In the genomic region with DNA sequence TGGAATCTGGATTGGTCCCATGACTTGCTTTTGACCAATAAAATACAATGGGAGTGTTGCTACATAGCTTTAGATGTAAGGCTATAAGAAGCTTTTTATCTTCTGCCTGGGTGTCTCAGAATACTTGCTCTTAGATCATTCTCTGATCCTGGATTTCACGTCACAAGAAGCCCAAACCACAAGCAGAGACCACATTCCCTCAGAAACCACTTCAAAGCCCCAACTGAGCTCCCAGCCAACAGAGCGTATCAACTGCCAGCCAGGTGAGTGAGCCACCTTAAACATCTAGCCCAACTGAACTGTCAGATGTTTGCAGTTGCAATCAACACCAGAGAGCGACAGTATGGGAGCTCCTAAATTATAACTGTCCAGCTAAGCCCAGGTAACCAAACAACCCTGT, we compare ENCODE assay signal across 19 cellular contexts.
DNase-seq lines count a peak whose midpoint lies in the region; FAIRE-seq and TF ChIP-seq lines count a peak whose summit lies in the region.
"Had no signal": no experiment of that assay in that cellular context is flagged by ENCODE, and none has a peak within 500 bp of the region (broad histone marks: within the 10 kb centered on the region; RNA-seq: fewer than 3 reads in every experiment).

No MANE protein-coding gene starts in this region.

- H3K4me3 ChIP-seq in astrocyte (ENCODE audit: insufficient read depth, low read depth, low read length), result no peak overlapping the region
- no peak overlapping the region for H3K4me3 ChIP-seq in left ventricle myocardium inferior
- H3K4me3 ChIP-seq: testis had no signal

- POLR2A ChIA-PET in activated CD4-positive, alpha-beta T cell treated with anti-CD3 and anti-CD28 coated beads, Interleukin-2, amount 10 ng/mL, durations not matched to agents 7 days and 5 days (lab: Charles Lee), result interaction anchor here (0.6 kb wide), 1 partner anchor 473 kb away, joined by 3 read pairs; no protein-coding TSS in a partner anchor

- no peak overlapping the region for H3K9ac ChIP-seq in astrocyte (ENCODE audit: low read length)
- H3K9ac ChIP-seq: SK-N-SH had no signal

- intact Hi-C loops in left ventricle myocardium inferior (cut with micrococcal nuclease), result no loop called here

- H3K4me1 ChIP-seq in astrocyte (ENCODE audit: insufficient read depth, low read length) (peaks cover 5% of the 10 kb centered on the region), left ventricle myocardium inferior (no peaks in the 10 kb centered on the region)
- H3K4me1 ChIP-seq: testis had no signal

- peaks cover 8% of the 10 kb centered on the region for H3K4me1 Mint-ChIP-seq in activated CD4-positive, alpha-beta T cell treated with anti-CD3 and anti-CD28 coated beads, Interleukin-2, amount 10 ng/mL, durations not matched to agents 7 days and 5 days
- peaks cover 12% of the 10 kb centered on the region for H3K4me1 Mint-ChIP-seq in astrocyte (ENCODE audit: low read depth, unreplicated experiment)
- H3K4me1 Mint-ChIP-seq: activated B cell treated with CpG ODN at 0.5 μM for 24 hours had no signal

- H4K20me1 ChIP-seq in astrocyte (ENCODE audit: insufficient read depth, low read length), result no peaks in the 10 kb centered on the region

- H3K27me3 Mint-ChIP-seq in activated CD4-positive, alpha-beta T cell treated with anti-CD3 and anti-CD28 coated beads, Interleukin-2, amount 10 ng/mL, durations not matched to agents 7 days and 5 days, result peaks cover 5% of the 10 kb centered on the region
- peaks cover 2% of the 10 kb centered on the region for H3K27me3 Mint-ChIP-seq in astrocyte (ENCODE audit: low read depth, unreplicated experiment)
- H3K27me3 Mint-ChIP-seq: activated B cell treated with CpG ODN at 0.5 μM for 24 hours, progenitor cell of endocrine pancreas had no signal

- H3K36me3 Mint-ChIP-seq in activated CD4-positive, alpha-beta T cell treated with anti-CD3 and anti-CD28 coated beads, Interleukin-2, amount 10 ng/mL, durations not matched to agents 7 days and 5 days (ENCODE audit: low read depth), result no peaks in the 10 kb centered on the region
- no peaks in the 10 kb centered on the region for H3K36me3 Mint-ChIP-seq in astrocyte (ENCODE audit: low read depth, unreplicated experiment)

- no peaks in the 10 kb centered on the region for H3K79me2 ChIP-seq in astrocyte (ENCODE audit: insufficient read depth, low read length)

- H3K9me3 ChIP-seq in astrocyte (ENCODE audit: insufficient read depth, low read depth, low read length), result no peaks in the 10 kb centered on the region
- H3K9me3 ChIP-seq in left ventricle myocardium inferior (replicated peaks), result peaks cover 10% of the 10 kb centered on the region
- H3K9me3 ChIP-seq: testis had no signal

- H3K27ac Mint-ChIP-seq in activated CD4-positive, alpha-beta T cell treated with anti-CD3 and anti-CD28 coated beads, Interleukin-2, amount 10 ng/mL, durations not matched to agents 7 days and 5 days, result peak overlapping the region; percentile 65
- no peak overlapping the region for H3K27ac Mint-ChIP-seq in astrocyte (ENCODE audit: unreplicated experiment)
- H3K27ac Mint-ChIP-seq: activated B cell treated with CpG ODN at 0.5 μM for 24 hours, progenitor cell of endocrine pancreas had no signal

- H3K27ac ChIP-seq in astrocyte (ENCODE audit: low read depth, low read length) (no peak overlapping the region), left ventricle myocardium inferior (replicated peaks) (no peak overlapping the region)
- H3K27ac ChIP-seq: HL-60, testis had no signal

- no peak overlapping the region for H2AFZ ChIP-seq in astrocyte (ENCODE audit: low read depth, low read length)

- peaks cover 3% of the 10 kb centered on the region for H3K9me3 Mint-ChIP-seq in activated CD4-positive, alpha-beta T cell treated with anti-CD3 and anti-CD28 coated beads, Interleukin-2, amount 10 ng/mL, durations not matched to agents 7 days and 5 days
- peaks cover 4% of the 10 kb centered on the region for H3K9me3 Mint-ChIP-seq in astrocyte (ENCODE audit: unreplicated experiment)

- TF ChIP-seq CTCF in astrocyte (IDR thresholded peaks at IDR 0.05; ENCODE audit: insufficient read depth, low read depth, low read length) (no peak), left ventricle myocardium inferior (IDR thresholded peaks at IDR 0.05; ENCODE audit: borderline replicate concordance) (no peak)

- peak; percentile 57 for DNase-seq in activated CD4-positive, alpha-beta T cell treated with anti-CD3 and anti-CD28 coated beads, Interleukin-2, amount 10 ng/mL, durations not matched to agents 7 days and 5 days
- DNase-seq in activated CD4-positive, alpha-beta T cell treated with anti-CD3 and anti-CD28 coated beads for 1 hour, result no peak
- DNase-seq in LoVo (ENCODE audit: low spot score) (peak; percentile 41), astrocyte (ENCODE audit: low read depth) (peak; percentile 71), renal cortical epithelial cell (ENCODE audit: low read depth) (peak; percentile 93), DMS 273 treated with DMSO at 0.1 percent for 48 hours (lab: John Stamatoyannopoulos, UW) (no peak), GDM1 (lab: John Stamatoyannopoulos, UW) (no peak), left ventricle myocardium inferior (no peak)
- DNase-seq: ACHN, activated B cell treated with CpG ODN at 0.5 μM for 24 hours, head of caudate nucleus, mesenchymal stem cell, NCI-H1105, NCI-H69, SK-N-SH, testis had no signal

- H3K27me3 ChIP-seq in astrocyte (ENCODE audit: insufficient read depth, low read length) (no peaks in the 10 kb centered on the region), left ventricle myocardium inferior (ENCODE audit: low read depth) (no peaks in the 10 kb centered on the region)
- H3K27me3 ChIP-seq: testis had no signal

- no peaks in the 10 kb centered on the region for H3K36me3 ChIP-seq in astrocyte (ENCODE audit: insufficient read depth, low read length)
- H3K36me3 ChIP-seq in left ventricle myocardium inferior, result no peaks in the 10 kb centered on the region

- CTCF ChIA-PET in activated CD4-positive, alpha-beta T cell treated with anti-CD3 and anti-CD28 coated beads, Interleukin-2, amount 10 ng/mL, durations not matched to agents 7 days and 5 days (lab: Charles Lee), result no interaction called here

- peak overlapping the region; percentile 31 for H3K4me3 Mint-ChIP-seq in activated CD4-positive, alpha-beta T cell treated with anti-CD3 and anti-CD28 coated beads, Interleukin-2, amount 10 ng/mL, durations not matched to agents 7 days and 5 days
- no peak overlapping the region for H3K4me3 Mint-ChIP-seq in astrocyte (ENCODE audit: unreplicated experiment)
- H3K4me3 Mint-ChIP-seq: activated B cell treated with CpG ODN at 0.5 μM for 24 hours had no signal

- H3K4me2 ChIP-seq in astrocyte (ENCODE audit: low read length), result no peak overlapping the region
- H3K4me2 ChIP-seq: SK-N-SH had no signal

- no peak for FAIRE-seq in astrocyte (lab: Jason Lieb, UNC)
- FAIRE-seq: G401.6 had no signal

Comparison
In these comparisons a context has a peak if more than half of its experiments do, and no peak if none do; other contexts are left out.
1. DNase-seq: peak in activated CD4-positive, alpha-beta T cell treated with anti-CD3 and anti-CD28 coated beads, Interleukin-2, amount 10 ng/mL, durations not matched to agents 7 days and 5 days (single experiment), LoVo (single experiment), astrocyte (single experiment) and renal cortical epithelial cell (single experiment); none in activated CD4-positive, alpha-beta T cell treated with anti-CD3 and anti-CD28 coated beads for 1 hour (single experiment), DMS 273 treated with DMSO at 0.1 percent for 48 hours (single experiment), GDM1 (single experiment) and left ventricle myocardium inferior (single experiment).